In genomic region chr17:57988301-57989010, GRCh38 we compare ENCODE assay signal across 1 cellular context.
TF ChIP-seq lines count a peak whose summit lies in the region.

No MANE protein-coding gene starts in this region.

TF ChIP-seq in HEK293, 187 proteins besides CTCF, POLR2A, EP300 and RAD21 (continued from another document and continues in another):
- TF ChIP-seq ZNF148 (tag by site-specific recombination; IDR thresholded peaks at IDR 0.05; ENCODE audit: borderline replicate concordance), result no peak
- no peak for TF ChIP-seq ZNF311 (tag by site-specific recombination; IDR thresholded peaks at IDR 0.05; ENCODE audit: borderline replicate concordance)
- peak; percentile 27 for TF ChIP-seq BCL11A (tag by site-specific recombination; IDR thresholded peaks at IDR 0.05; ENCODE audit: low read depth)
- TF ChIP-seq PRDM2 (tag by site-specific recombination; IDR thresholded peaks at IDR 0.05; ENCODE audit: borderline replicate concordance), result no peak
- TF ChIP-seq WT1 (tag by site-specific recombination; IDR thresholded peaks at IDR 0.05), result peak; percentile 86
- TF ChIP-seq ZNF529 (tag by site-specific recombination; IDR thresholded peaks at IDR 0.05; ENCODE audit: insufficient replicate concordance), result no peak
- TF ChIP-seq ZSCAN16 (tag by site-specific recombination; IDR thresholded peaks at IDR 0.05), result 0 out of 2 replicates have a peak, but pooled peaks have one; percentile 33
- TF ChIP-seq ZNF624 (tag by site-specific recombination; IDR thresholded peaks at IDR 0.05), result no peak
- peak; percentile 79 for TF ChIP-seq ZNF366 (tag by site-specific recombination; conservative IDR thresholded peaks at IDR 0.05)
- no peak for TF ChIP-seq ZNF596 (tag by site-specific recombination; IDR thresholded peaks at IDR 0.05)
- TF ChIP-seq ZNF169 (tag by site-specific recombination; IDR thresholded peaks at IDR 0.05), result no peak
- TF ChIP-seq ZNF768 (tag by site-specific recombination; IDR thresholded peaks at IDR 0.05), result no peak
- 0 out of 2 replicates have a peak, but pooled peaks have one; percentile 56 for TF ChIP-seq ZNF837 (tag by site-specific recombination; IDR thresholded peaks at IDR 0.05)
- TF ChIP-seq ZNF24 (tag by site-specific recombination; IDR thresholded peaks at IDR 0.05), result 0 out of 2 replicates have a peak, but pooled peaks have one; percentile 37
- no peak for TF ChIP-seq ZNF530 (tag by site-specific recombination; IDR thresholded peaks at IDR 0.05; ENCODE audit: low read depth)
- no peak for TF ChIP-seq BCL6B (tag by site-specific recombination; IDR thresholded peaks at IDR 0.05)
- TF ChIP-seq ZNF423 (tag by site-specific recombination; IDR thresholded peaks at IDR 0.05), result no peak
- TF ChIP-seq ZNF664 (tag by site-specific recombination; IDR thresholded peaks at IDR 0.05), result no peak
- peak; percentile 65 for TF ChIP-seq KLF17 (tag by site-specific recombination; IDR thresholded peaks at IDR 0.05)
- no peak for TF ChIP-seq ZNF660 (tag by site-specific recombination; IDR thresholded peaks at IDR 0.05)
- TF ChIP-seq ZNF175 (tag by site-specific recombination; IDR thresholded peaks at IDR 0.05), result no peak
- TF ChIP-seq EGR2 (tag by site-specific recombination; IDR thresholded peaks at IDR 0.05; ENCODE audit: low read depth), result peak; percentile 34
- no peak for TF ChIP-seq ZBTB48 (tag by site-specific recombination; IDR thresholded peaks at IDR 0.05)
- peak; percentile 53; the same call in 1 of the 2 replicates for TF ChIP-seq ZNF580 (tag by site-specific recombination; IDR thresholded peaks at IDR 0.05)
- no peak for TF ChIP-seq PBX3 (CRISPR knock-in tag; IDR thresholded peaks at IDR 0.05)
- peak; percentile 76 for TF ChIP-seq KLF10 (tag by site-specific recombination; IDR thresholded peaks at IDR 0.05)
- no peak for TF ChIP-seq TSHZ1 (tag by site-specific recombination; IDR thresholded peaks at IDR 0.05; ENCODE audit: borderline replicate concordance)
- peak; percentile 27 for TF ChIP-seq GLIS1 (tag by site-specific recombination; IDR thresholded peaks at IDR 0.05)
- TF ChIP-seq ZBTB17 (tag by site-specific recombination; IDR thresholded peaks at IDR 0.05), result peak; percentile 88; the same call in 1 of the 2 replicates
- peak; percentile 49 for TF ChIP-seq SP3 (tag by site-specific recombination; IDR thresholded peaks at IDR 0.05)
- peak; percentile 48; the same call in 1 of the 2 replicates for TF ChIP-seq ZNF398 (tag by site-specific recombination; IDR thresholded peaks at IDR 0.05)
- 0 out of 2 replicates have a peak, but pooled peaks have one; percentile 11 for TF ChIP-seq ZBTB11 (tag by site-specific recombination; conservative IDR thresholded peaks at IDR 0.05; ENCODE audit: low read depth)
- peak; percentile 54; the same call in 1 of the 2 replicates for TF ChIP-seq KLF9 (tag by site-specific recombination; IDR thresholded peaks at IDR 0.05; ENCODE audit: low read depth)
- TF ChIP-seq ZNF350 (tag by site-specific recombination; IDR thresholded peaks at IDR 0.05), result no peak
- peak; percentile 78 for TF ChIP-seq KLF8 (tag by site-specific recombination; IDR thresholded peaks at IDR 0.05)
- 0 out of 2 replicates have a peak, but pooled peaks have one; percentile 15 for TF ChIP-seq ZBTB21 (tag by site-specific recombination; IDR thresholded peaks at IDR 0.05)
- TF ChIP-seq ZNF248 (tag by site-specific recombination; IDR thresholded peaks at IDR 0.05), result no peak
